ENCODE assay signal across 12 cellular contexts in genomic region chr16:67541391-67542263, GRCh38. TPM values are rescaled to one million over a fixed set of nuclear protein-coding genes. Genes with fewer than 3 reads are reported as not detected.
DNase-seq lines count a peak whose midpoint lies in the region; ATAC-seq and TF ChIP-seq lines count a peak whose summit lies in the region.
"Had no signal": no experiment of that assay in that cellular context is flagged by ENCODE, and none has a peak within 500 bp of the region (broad histone marks: within the 10 kb centered on the region; RNA-seq: fewer than 3 reads in every experiment).

No MANE protein-coding gene starts in this region.

- no peak for TF ChIP-seq EP300 in suprapubic skin (IDR thresholded peaks at IDR 0.05)

- no peak for TF ChIP-seq POLR2A in suprapubic skin (IDR thresholded peaks at IDR 0.05)

- peaks cover 78% of the 10 kb centered on the region for H3K4me1 ChIP-seq in suprapubic skin

- WGBS in suprapubic skin = 90% methylated on average over 4 of the region's 14 CpGs

- ATAC-seq in HG03469 (IDR thresholded peaks at IDR 0.05; ENCODE audit: unreplicated experiment) = no peak
- ATAC-seq: left lung had no signal

- H3K27me3 ChIP-seq in suprapubic skin = no peaks in the 10 kb centered on the region

- H3K9me3 ChIP-seq in suprapubic skin = no peaks in the 10 kb centered on the region
- H3K9me3 ChIP-seq: left lung, SK-N-SH had no signal

- H3K4me3 Mint-ChIP-seq in activated naive CD4-positive, alpha-beta T cell treated with anti-CD3 and anti-CD28 coated beads for 36 hours = no peak overlapping the region
- no peak overlapping the region for H3K4me3 Mint-ChIP-seq in activated CD4-positive, alpha-beta memory T cell treated with anti-CD3 and anti-CD28 coated beads, Interleukin-2, amount 10 ng/mL, durations not matched to agents 7 days and 5 days
- H3K4me3 Mint-ChIP-seq: stimulated activated naive CD8-positive, alpha-beta T cell treated with anti-CD3 and anti-CD28 coated beads, Interleukin-15, amount 100 ng/mL, for 72 hours had no signal

- peak overlapping the region; percentile 16 for H3K27ac Mint-ChIP-seq in activated naive CD4-positive, alpha-beta T cell treated with anti-CD3 and anti-CD28 coated beads for 36 hours
- H3K27ac Mint-ChIP-seq in activated CD4-positive, alpha-beta memory T cell treated with anti-CD3 and anti-CD28 coated beads, Interleukin-2, amount 10 ng/mL, durations not matched to agents 7 days and 5 days = no peak overlapping the region

- peaks cover 72% of the 10 kb centered on the region for H3K36me3 ChIP-seq in suprapubic skin

- peaks cover 4% of the 10 kb centered on the region for H3K36me3 Mint-ChIP-seq in activated naive CD4-positive, alpha-beta T cell treated with anti-CD3 and anti-CD28 coated beads for 36 hours (ENCODE audit: low read depth)
- H3K36me3 Mint-ChIP-seq in activated CD4-positive, alpha-beta memory T cell treated with anti-CD3 and anti-CD28 coated beads, Interleukin-2, amount 10 ng/mL, durations not matched to agents 7 days and 5 days (ENCODE audit: low read depth) = peaks cover 23% of the 10 kb centered on the region

- POLR2A ChIA-PET in activated CD4-positive, alpha-beta memory T cell treated with anti-CD3 and anti-CD28 coated beads, Interleukin-2, amount 10 ng/mL, durations not matched to agents 7 days and 5 days (lab: Charles Lee) = interaction anchor here (1.1 to 8.8 kb wide), 4 partner anchors 8 to 119 kb away, joined by 5 to 277 read pairs (median 57); partner anchors contain the start of genes ACD, CARMIL2, CTCF and PARD6A

- intact Hi-C loops in activated naive CD4-positive, alpha-beta T cell treated with anti-CD3 and anti-CD28 coated beads for 36 hours (cut with micrococcal nuclease) = no loop called here

- no peak overlapping the region for H3K4me3 ChIP-seq in suprapubic skin
- H3K4me3 ChIP-seq: left lung had no signal

- H3K27me3 Mint-ChIP-seq in activated naive CD4-positive, alpha-beta T cell treated with anti-CD3 and anti-CD28 coated beads for 36 hours (ENCODE audit: low read depth) = no peaks in the 10 kb centered on the region
- H3K27me3 Mint-ChIP-seq in activated CD4-positive, alpha-beta memory T cell treated with anti-CD3 and anti-CD28 coated beads, Interleukin-2, amount 10 ng/mL, durations not matched to agents 7 days and 5 days = peaks cover 7% of the 10 kb centered on the region

- H3K9me3 Mint-ChIP-seq in activated naive CD4-positive, alpha-beta T cell treated with anti-CD3 and anti-CD28 coated beads for 36 hours = no peaks in the 10 kb centered on the region
- H3K9me3 Mint-ChIP-seq in activated CD4-positive, alpha-beta memory T cell treated with anti-CD3 and anti-CD28 coated beads, Interleukin-2, amount 10 ng/mL, durations not matched to agents 7 days and 5 days = no peaks in the 10 kb centered on the region
- H3K9me3 Mint-ChIP-seq: activated T-cell treated with anti-CD3 and anti-CD28 coated beads, Interleukin-2, amount 50 U/mL, for 4 hours; stimulated activated naive CD8-positive, alpha-beta T cell treated with anti-CD3 and anti-CD28 coated beads, Interleukin-15, amount 100 ng/mL, for 72 hours had no signal

- CTCF ChIA-PET in activated naive CD4-positive, alpha-beta T cell treated with anti-CD3 and anti-CD28 coated beads for 36 hours (lab: Charles Lee) = interaction anchor here (3.2 kb wide), 1 partner anchor 20 kb away, joined by 14 read pairs; no protein-coding TSS in a partner anchor
- CTCF ChIA-PET in activated CD4-positive, alpha-beta memory T cell treated with anti-CD3 and anti-CD28 coated beads, Interleukin-2, amount 10 ng/mL, durations not matched to agents 7 days and 5 days (lab: Charles Lee) = interaction anchor here (0.6 to 8.2 kb wide), 5 partner anchors 18 to 668 kb away, joined by 3 to 334 read pairs (median 9); partner anchors contain the start of genes CARMIL2 and CTCF

- peaks cover 24% of the 10 kb centered on the region for H3K4me1 Mint-ChIP-seq in activated naive CD4-positive, alpha-beta T cell treated with anti-CD3 and anti-CD28 coated beads for 36 hours (ENCODE audit: low read depth)
- H3K4me1 Mint-ChIP-seq in activated CD4-positive, alpha-beta memory T cell treated with anti-CD3 and anti-CD28 coated beads, Interleukin-2, amount 10 ng/mL, durations not matched to agents 7 days and 5 days = peaks cover 41% of the 10 kb centered on the region

- peak overlapping the region; percentile 29 for H3K27ac ChIP-seq in suprapubic skin

- no peak for DNase-seq in activated naive CD4-positive, alpha-beta T cell treated with anti-CD3 and anti-CD28 coated beads for 36 hours
- DNase-seq in activated naive CD4-positive, alpha-beta T cell (lab: John Stamatoyannopoulos, UW) = no peak
- DNase-seq in SHP77 (lab: John Stamatoyannopoulos, UW) = peak; percentile 95
- DNase-seq in glomerular visceral epithelial cell (ENCODE audit: extremely low spot score) = peak; percentile 37
- no peak for DNase-seq in suprapubic skin (ENCODE audit: low spot score in 2 of 2)
- DNase-seq in activated CD4-positive, alpha-beta memory T cell treated with anti-CD3 and anti-CD28 coated beads, Interleukin-2, amount 10 ng/mL, durations not matched to agents 7 days and 5 days = no peak
- no peak for DNase-seq in activated CD4-positive, alpha-beta T cell treated with anti-CD3 and anti-CD28 coated beads for 48 hours
- DNase-seq: left lung had no signal

- no peak for TF ChIP-seq CTCF in suprapubic skin (IDR thresholded peaks at IDR 0.05)

RNA-seq across cellular contexts. Expression of gene RIPOR1, which starts 13.0 kb away (rescaled TPM):
- total RNA-seq in activated naive CD4-positive, alpha-beta T cell treated with anti-CD3 and anti-CD28 coated beads for 36 hours = 10 to 100 TPM; 34.2 to 41.9 TPM
- total RNA-seq in suprapubic skin = 10 to 100 TPM; 20.6 to 41.5 (median 28.3) TPM
- 10 to 100 TPM; 24.6 to 32.7 TPM for total RNA-seq in activated CD4-positive, alpha-beta memory T cell treated with anti-CD3 and anti-CD28 coated beads, Interleukin-2, amount 10 ng/mL, durations not matched to agents 7 days and 5 days

RNA-seq across cellular contexts. Expression of gene CTCF, which starts 20.7 kb away (rescaled TPM):
- total RNA-seq in activated naive CD4-positive, alpha-beta T cell treated with anti-CD3 and anti-CD28 coated beads for 36 hours = 10 to 100 TPM; 51.2 to 52.3 TPM
- total RNA-seq in suprapubic skin = 10 to 100 TPM; 36.2 to 50.1 (median 46.9) TPM
- 10 to 100 TPM; 74.9 to 76.9 TPM for total RNA-seq in activated CD4-positive, alpha-beta memory T cell treated with anti-CD3 and anti-CD28 coated beads, Interleukin-2, amount 10 ng/mL, durations not matched to agents 7 days and 5 days

RNA-seq across cellular contexts. Expression of gene AGRP, which starts 58.3 kb away (rescaled TPM):
- not detected for total RNA-seq in activated naive CD4-positive, alpha-beta T cell treated with anti-CD3 and anti-CD28 coated beads for 36 hours
- total RNA-seq in suprapubic skin = not detected
- not detected for total RNA-seq in activated CD4-positive, alpha-beta memory T cell treated with anti-CD3 and anti-CD28 coated beads, Interleukin-2, amount 10 ng/mL, durations not matched to agents 7 days and 5 days
- total RNA-seq: activated T-cell treated with anti-CD3 and anti-CD28 coated beads, Interleukin-2, amount 50 U/mL, for 4 hours had no signal

Comparison
In these comparisons a context has a peak if more than half of its experiments do, and no peak if none do; other contexts are left out.
1. DNase-seq: peak in SHP77 (2 of 2) and glomerular visceral epithelial cell (single experiment); none in activated naive CD4-positive, alpha-beta T cell treated with anti-CD3 and anti-CD28 coated beads for 36 hours (single experiment), activated naive CD4-positive, alpha-beta T cell (0 of 4), suprapubic skin (0 of 2), activated CD4-positive, alpha-beta memory T cell treated with anti-CD3 and anti-CD28 coated beads, Interleukin-2, amount 10 ng/mL, durations not matched to agents 7 days and 5 days (single experiment) and activated CD4-positive, alpha-beta T cell treated with anti-CD3 and anti-CD28 coated beads for 48 hours (single experiment).